ENCODE assay signal across 24 cellular contexts in genomic region chr11:73929388-73929787, GRCh38. TPM values are rescaled to one million over a fixed set of nuclear protein-coding genes. Genes with fewer than 3 reads are reported as not detected.
DNase-seq lines count a peak whose midpoint lies in the region; ATAC-seq and TF ChIP-seq lines count a peak whose summit lies in the region.
"Had no signal": no experiment of that assay in that cellular context is flagged by ENCODE, and none has a peak within 500 bp of the region (broad histone marks: within the 10 kb centered on the region; RNA-seq: fewer than 3 reads in every experiment).

No MANE protein-coding gene starts in this region.

- no peaks in the 10 kb centered on the region for H3K79me2 ChIP-seq in GM23338 (replicated peaks; ENCODE audit: insufficient read depth)

- no peaks in the 10 kb centered on the region for H3K27me3 ChIP-seq in GM23338 (ENCODE audit: insufficient read depth)
- H3K27me3 ChIP-seq: BE2C; BLaER1 treated with 17β-estradiol and CSF1 and Interleukin-3, amounts not matched to agents 10 nM and 100 nM had no signal

- H3K4me2 ChIP-seq in GM23338 = no peak overlapping the region
- H3K4me2 ChIP-seq: A549; BLaER1 treated with 17β-estradiol and CSF1 and Interleukin-3, amounts not matched to agents 10 nM and 100 nM had no signal

- H3K27ac ChIP-seq in GM23338 (ENCODE audit: low read depth) (no peak overlapping the region), HEK293 (ENCODE audit: extremely low read depth, low read depth, low read length) (no peak overlapping the region)
- H3K27ac ChIP-seq: A549; BLaER1 treated with 17β-estradiol and CSF1 and Interleukin-3, amounts not matched to agents 10 nM and 100 nM had no signal

- H3K4me1 Mint-ChIP-seq in GM23338 (peaks cover 2% of the 10 kb centered on the region; the same call in 1 of the 3 replicates), T-helper 17 cell (no peaks in the 10 kb centered on the region)
- H3K4me1 Mint-ChIP-seq: CD14-positive monocyte; CD4-positive, alpha-beta memory T cell had no signal

- no peaks in the 10 kb centered on the region for H3K4me1 ChIP-seq in GM23338 (ENCODE audit: insufficient read depth)
- H3K4me1 ChIP-seq in HEK293 (ENCODE audit: control insufficient read depth, insufficient read depth, low read length) = no peaks in the 10 kb centered on the region
- H3K4me1 ChIP-seq: A549; BLaER1 treated with 17β-estradiol and CSF1 and Interleukin-3, amounts not matched to agents 10 nM and 100 nM had no signal

- no peak overlapping the region for H3K27ac Mint-ChIP-seq in GM23338
- peak overlapping the region; percentile 3 for H3K27ac Mint-ChIP-seq in T-helper 17 cell
- H3K27ac Mint-ChIP-seq: HFFc6 had no signal

- H3K36me3 Mint-ChIP-seq in GM23338 (ENCODE audit: low read depth) = peaks cover 34% of the 10 kb centered on the region
- H3K36me3 Mint-ChIP-seq in T-helper 17 cell (ENCODE audit: low read depth) = peaks cover 4% of the 10 kb centered on the region

- no peaks in the 10 kb centered on the region for H3K27me3 Mint-ChIP-seq in GM23338 (ENCODE audit: insufficient read depth, low read depth, poor library complexity)
- H3K27me3 Mint-ChIP-seq in T-helper 17 cell = no peaks in the 10 kb centered on the region
- H3K27me3 Mint-ChIP-seq: CD4-positive, alpha-beta memory T cell had no signal

- no peaks in the 10 kb centered on the region; the same call in 2 of the 3 replicates for H3K9me3 Mint-ChIP-seq in GM23338
- H3K9me3 Mint-ChIP-seq: CD14-positive monocyte, HFFc6 had no signal

- ATAC-seq in GM23338 (no peak), T-helper 17 cell (no peak), HG02852 (IDR thresholded peaks at IDR 0.05; ENCODE audit: unreplicated experiment) (no peak)
- ATAC-seq: A549 had no signal

- H3K36me3 ChIP-seq in GM23338 (ENCODE audit: insufficient read depth) = no peaks in the 10 kb centered on the region
- peaks cover 4 to 56% of the 10 kb centered on the region in 2 experiments; a peak in 2 of 3 replicates for H3K36me3 ChIP-seq in HEK293 (ENCODE audit: control insufficient read depth in 2 of 2, insufficient read depth in 1 of 2, low read length in 2 of 2)

- CTCF ChIA-PET in HEK293 (lab: Yijun Ruan, JAX) = interaction anchor here (1.4 kb wide), 1 partner anchor 168 kb away, joined by 4 read pairs; the partner anchor contains the start of gene RAB6A

- DNase-seq in GM23338 (ENCODE audit: low spot score) (no peak), T-helper 17 cell (no peak), MV-4-11 (lab: John Stamatoyannopoulos, UW) (no peak), NCI-H1930 (lab: John Stamatoyannopoulos, UW) (no peak)
- DNase-seq: 8988T; ACHN; AML-193; BE2C; Calu3; CD4-positive, alpha-beta memory T cell; COR-L47; DMS53; DMS79 treated with DMSO at 0.1 percent for 48 hours; GF-D8; H7; HCEC 1CT; HFFc6 had no signal

- H3F3A ChIP-seq in GM23338 (replicated peaks; ENCODE audit: low read depth) = no peaks in the 10 kb centered on the region

- no peaks in the 10 kb centered on the region for H3K9me3 ChIP-seq in HEK293 (ENCODE audit: control insufficient read depth, insufficient read depth, low read depth, low read length)
- no peaks in the 10 kb centered on the region for H3K9me3 ChIP-seq in T-helper 17 cell (ENCODE audit: control insufficient read depth, low read length, poor library complexity, severe bottlenecking)
- H3K9me3 ChIP-seq: A549; BE2C; BLaER1 treated with 17β-estradiol and CSF1 and Interleukin-3, amounts not matched to agents 10 nM and 100 nM had no signal

- H3K4me3 ChIP-seq in GM23338 (no peak overlapping the region), HEK293 (ENCODE audit: low read depth, low read length) (no peak overlapping the region)
- H3K4me3 ChIP-seq: A549; BLaER1 treated with 17β-estradiol and CSF1 and Interleukin-3, amounts not matched to agents 10 nM and 100 nM had no signal

- H4K20me1 ChIP-seq in GM23338 (replicated peaks; ENCODE audit: insufficient read depth) = no peaks in the 10 kb centered on the region
- H4K20me1 ChIP-seq: BLaER1 treated with 17β-estradiol and CSF1 and Interleukin-3, amounts not matched to agents 10 nM and 100 nM had no signal

- H3K4me3 Mint-ChIP-seq in GM23338 (no peak overlapping the region), T-helper 17 cell (no peak overlapping the region)
- H3K4me3 Mint-ChIP-seq: CD14-positive monocyte; CD4-positive, alpha-beta memory T cell; HFFc6 had no signal

- no peak overlapping the region for H2AFZ ChIP-seq in GM23338

- TF ChIP-seq CTCF in GM23338 (conservative IDR thresholded peaks at IDR 0.05; ENCODE audit: low read depth in 2 of 2) = no peak
- TF ChIP-seq CTCF in HEK293 (tag by site-specific recombination; IDR thresholded peaks at IDR 0.05) = no peak

- H3K9me2 ChIP-seq in GM23338 (ENCODE audit: insufficient read depth) = no peaks in the 10 kb centered on the region

- POLR2A ChIA-PET in HEK293 (lab: Yijun Ruan, JAX) = interaction anchor here (0.7 kb wide), 1 partner anchor 141 kb away, joined by 3 read pairs; the partner anchor contains the start of gene MRPL48

TF ChIP-seq in GM23338, 12 proteins besides CTCF, POLR2A, EP300 and RAD21 (continues in another document):
- no peak for TF ChIP-seq POLR2AphosphoS5 (IDR thresholded peaks at IDR 0.05; ENCODE audit: low read depth)
- no peak for TF ChIP-seq ETS1 (IDR thresholded peaks at IDR 0.05)
- TF ChIP-seq CREB1 (CRISPR knock-in tag; IDR thresholded peaks at IDR 0.05; ENCODE audit: low read depth) = no peak

TF ChIP-seq in HEK293, 187 proteins besides CTCF, POLR2A, EP300 and RAD21:
- TF ChIP-seq ZNF623 (tag by site-specific recombination; IDR thresholded peaks at IDR 0.05) (no peak), REST (tag by site-specific recombination; IDR thresholded peaks at IDR 0.05) (peak; percentile 72; the same call in 1 of the 2 replicates), OSR2 (tag by site-specific recombination; IDR thresholded peaks at IDR 0.05) (no peak), ZNF324 (tag by site-specific recombination; IDR thresholded peaks at IDR 0.05) (no peak), BCL6B (tag by site-specific recombination; IDR thresholded peaks at IDR 0.05) (no peak)
TF ChIP-seq in HEK293: peak in this region for 1.

RNA-seq across cellular contexts. Expression of gene DNAJB13, which starts 21.4 kb away (rescaled TPM):
- total RNA-seq in GM23338 (2014; rRNA removed; shearing (Covaris generic)) = 0.14 TPM in 1 of 2 replicates, not detected in the other
- 0.32 and 0.50 TPM in 2 replicates for polyA plus RNA-seq in GM23338 (2016; fragmentation: Nextera tagmentation; extraction: Ambion mirVana)
- total RNA-seq in T-helper 17 cell = under 1 TPM in 1 of 2 donors, not detected in 1; 0.40 TPM
- total RNA-seq: Daoy, H1, H7 had no signal
- polyA plus RNA-seq: CD14-positive monocyte had no signal

RNA-seq across cellular contexts. Expression of gene PAAF1, which starts 52.6 kb away (rescaled TPM):
- 13.6 and 16.1 TPM in 2 replicates for total RNA-seq in GM23338 (2014; rRNA removed; shearing (Covaris generic))
- 17.7 and 18.1 TPM in 2 replicates for polyA plus RNA-seq in GM23338 (2016; fragmentation: Nextera tagmentation; extraction: Ambion mirVana)
- 10 to 100 TPM; 11.4 to 14.8 TPM for total RNA-seq in T-helper 17 cell

RNA-seq across cellular contexts. Expression of gene COA4, which starts 52.7 kb away (rescaled TPM):
- 168 and 188 TPM in 2 replicates for total RNA-seq in GM23338 (2014; rRNA removed; shearing (Covaris generic))
- 166 and 174 TPM in 2 replicates for polyA plus RNA-seq in GM23338 (2016; fragmentation: Nextera tagmentation; extraction: Ambion mirVana)
- 10 to 100 TPM; 26.8 to 28.7 TPM for total RNA-seq in T-helper 17 cell

RNA-seq across cellular contexts. Expression of gene UCP2, which starts 53.3 kb away (rescaled TPM):
- 69.8 and 76.9 TPM in 2 replicates for total RNA-seq in GM23338 (2014; rRNA removed; shearing (Covaris generic))
- 59.4 and 60.1 TPM in 2 replicates for polyA plus RNA-seq in GM23338 (2016; fragmentation: Nextera tagmentation; extraction: Ambion mirVana)
- 100 to 1,000 TPM; 701 to 919 TPM for total RNA-seq in T-helper 17 cell
